Comparison of ENCODE assay signal across 15 cellular contexts in the genomic region with DNA sequence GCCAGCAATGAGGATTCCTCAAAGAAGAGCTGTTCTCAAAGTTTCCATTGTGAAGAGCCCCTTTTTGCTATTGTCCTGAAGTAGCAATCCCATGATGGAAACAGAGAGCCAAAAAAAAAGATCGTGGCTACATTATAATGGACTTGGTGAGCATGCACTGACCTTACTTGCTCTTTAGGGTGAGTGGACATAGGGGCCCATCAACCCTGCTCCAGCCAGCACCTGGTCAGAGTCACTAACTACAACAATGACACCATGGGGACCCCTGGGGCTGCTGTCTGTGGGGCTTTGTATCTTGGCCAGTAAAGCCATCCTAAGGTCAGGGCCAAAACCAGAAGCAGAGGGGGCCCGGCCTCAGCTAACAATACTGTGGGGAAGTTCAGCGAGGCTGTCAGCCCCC. TPM values are rescaled to one million over a fixed set of nuclear protein-coding genes. Genes with fewer than 3 reads are reported as not detected.
A peak's percentile ranks its signal among the peaks of the same experiment; 100 is the strongest.
DNase-seq lines count a peak whose midpoint lies in the region; ATAC-seq lines count a peak whose summit lies in the region.
"Had no signal": no experiment of that assay in that cellular context is flagged by ENCODE, and none has a peak within 500 bp of the region (broad histone marks: within the 10 kb centered on the region; RNA-seq: fewer than 3 reads in every experiment).

No MANE protein-coding gene starts in this region.

- ATAC-seq in esophagus mucosa: no peak

- H3K9me3 ChIP-seq in effector memory CD4-positive, alpha-beta T cell (ENCODE audit: control insufficient read depth, low read length): no peaks in the 10 kb centered on the region

- no peaks in the 10 kb centered on the region for H3K27me3 ChIP-seq in layer of hippocampus (ENCODE audit: control insufficient read depth, insufficient read depth, low read length)
- no peaks in the 10 kb centered on the region for H3K27me3 ChIP-seq in effector memory CD4-positive, alpha-beta T cell (replicated peaks; ENCODE audit: control insufficient read depth, insufficient read depth, low read length, poor library complexity, severe bottlenecking)
- H3K27me3 ChIP-seq: BLaER1 had no signal

- no peaks in the 10 kb centered on the region for H3K36me3 ChIP-seq in effector memory CD4-positive, alpha-beta T cell (ENCODE audit: control insufficient read depth, insufficient read depth, low read length)
- H3K36me3 ChIP-seq: BLaER1 had no signal

- peak overlapping the region; percentile 26 for H3K27ac ChIP-seq in cingulate gyrus (ENCODE audit: low read depth, low read length)
- peak overlapping the region; percentile 18 for H3K27ac ChIP-seq in layer of hippocampus (ENCODE audit: low read depth, low read length)
- peak overlapping the region; percentile 95 for H3K27ac ChIP-seq in temporal lobe (ENCODE audit: low read depth, low read length)
- no peak overlapping the region for H3K27ac ChIP-seq in effector memory CD4-positive, alpha-beta T cell (ENCODE audit: insufficient read depth, low read length, poor library complexity, severe bottlenecking)
- H3K27ac ChIP-seq: BLaER1, GM23248 had no signal

- peak; percentile 84 for DNase-seq in NCI-H146 (lab: John Stamatoyannopoulos, UW)
- DNase-seq in effector memory CD4-positive, alpha-beta T cell: no peak
- no peak for DNase-seq in NCI-H1694 (lab: John Stamatoyannopoulos, UW)
- DNase-seq: 8988T; CD4-positive, alpha-beta memory T cell; DMS153; DMS79; GDM1; GM23248; HCEC 1CT had no signal

- no peak overlapping the region for H3K4me3 ChIP-seq in effector memory CD4-positive, alpha-beta T cell (ENCODE audit: insufficient read depth, low read depth, low read length, poor library complexity, severe bottlenecking)
- H3K4me3 ChIP-seq: BLaER1, GM23248 had no signal

- H3K4me1 ChIP-seq in effector memory CD4-positive, alpha-beta T cell (ENCODE audit: control insufficient read depth, insufficient read depth, low read length, poor library complexity, severe bottlenecking): no peaks in the 10 kb centered on the region
- H3K4me1 ChIP-seq: BLaER1 had no signal

RNA-seq across cellular contexts. Expression of gene RAB4A, which starts 30.4 kb away (rescaled TPM):
- total RNA-seq in temporal lobe: 26.1 TPM
- 58.5 TPM for total RNA-seq in esophagus mucosa
